8 cellular contexts compared by ENCODE assay signal in genomic region chr1:120342231-120343073, GRCh38.
DNase-seq lines count a peak whose midpoint lies in the region; ATAC-seq and TF ChIP-seq lines count a peak whose summit lies in the region.
"Not testable (repeated sequence)": the region's sequence is repeated elsewhere in the genome, so short reads cannot be mapped to it uniquely, and the experiment has no call there.

No MANE protein-coding gene starts in this region.

- ATAC-seq in T-helper 17 cell; natural killer cell treated with Interleukin-12 subunit alpha and Interleukin-12 subunit beta and Interleukin-15 and Interleukin-18, amount 100 ng/mL, for 72 hours; stimulated activated naive B cell treated with anti-CD40 and anti-IgM and Interleukin-4, amounts not matched to agents 10 μg/mL and 1 μg/mL and 100 μg/mL, for 72 hours (replicated peaks): not testable (repeated sequence)

- intact Hi-C loops in colonic mucosa (cut with DNase I) = not testable (repeated sequence)

- not testable (repeated sequence) for DNase-seq in AG09309 (ENCODE audit: low read depth); natural killer cell treated with Interleukin-12 subunit alpha and Interleukin-12 subunit beta and Interleukin-15 and Interleukin-18, amount 100 ng/mL, for 72 hours (ENCODE audit: low spot score)
- peak in 1 of 3 donors; percentile 12 for DNase-seq in T-helper 17 cell
- peak; percentile 66 for DNase-seq in activated effector memory CD4-positive, alpha-beta T cell treated with anti-CD3 and anti-CD28 coated beads, Interleukin-2, amount 50 U/mL, for 16 hours
- DNase-seq in colonic mucosa = peak; percentile 18
- peak; percentile 2 for DNase-seq in stimulated activated naive B cell treated with anti-CD40 and anti-IgM and Interleukin-4, amounts not matched to agents 10 μg/mL and 1 μg/mL and 100 μg/mL, for 72 hours

- not testable (repeated sequence) for H3K4me1 Mint-ChIP-seq in T-helper 17 cell; natural killer cell treated with Interleukin-12 subunit alpha and Interleukin-12 subunit beta and Interleukin-15 and Interleukin-18, amount 100 ng/mL, for 72 hours (ENCODE audit: low read depth in 2 of 2); stimulated activated naive B cell treated with anti-CD40 and anti-IgM and Interleukin-4, amounts not matched to agents 10 μg/mL and 1 μg/mL and 100 μg/mL, for 72 hours

- H3K27me3 ChIP-seq in HUES48 (ENCODE audit: control insufficient read depth, insufficient read depth, low read length); colonic mucosa; iPS-18a (ENCODE audit: control insufficient read depth, insufficient read depth, low read length): not testable (repeated sequence)

- not testable (repeated sequence) for H3K36me3 ChIP-seq in HUES48 (ENCODE audit: control insufficient read depth, insufficient read depth, low read length); colonic mucosa; iPS-18a (ENCODE audit: control insufficient read depth, low read depth, low read length)

- H3K4me3 ChIP-seq in AG09309 (ENCODE audit: control insufficient read depth, low read depth, low read length) = peak overlapping the region; percentile 21
- H3K4me3 ChIP-seq in HUES48 (ENCODE audit: low read depth, low read length) = peak overlapping the region; percentile 40; the same call in 1 of the 2 replicates
- H3K4me3 ChIP-seq in colonic mucosa = not testable (repeated sequence)
- peak overlapping the region; percentile 21 for H3K4me3 ChIP-seq in iPS-18a (ENCODE audit: low read length)

- not testable (repeated sequence) for H3K4me1 ChIP-seq in HUES48 (ENCODE audit: control insufficient read depth, insufficient read depth, low read length); colonic mucosa; iPS-18a (ENCODE audit: control insufficient read depth, low read depth, low read length)

- H3K4me3 Mint-ChIP-seq in T-helper 17 cell = peak overlapping the region; percentile 71
- H3K4me3 Mint-ChIP-seq in natural killer cell treated with Interleukin-12 subunit alpha and Interleukin-12 subunit beta and Interleukin-15 and Interleukin-18, amount 100 ng/mL, for 72 hours = peak overlapping the region; percentile 57
- H3K4me3 Mint-ChIP-seq in stimulated activated naive B cell treated with anti-CD40 and anti-IgM and Interleukin-4, amounts not matched to agents 10 μg/mL and 1 μg/mL and 100 μg/mL, for 72 hours = peak overlapping the region; percentile 44 to 78

- H3K9me3 ChIP-seq in HUES48 (ENCODE audit: control insufficient read depth, insufficient read depth, low read length); T-helper 17 cell (ENCODE audit: control insufficient read depth, low read length, poor library complexity, severe bottlenecking); colonic mucosa; iPS-18a (ENCODE audit: control insufficient read depth, low read depth, low read length): not testable (repeated sequence)

- H3K9me3 Mint-ChIP-seq in natural killer cell treated with Interleukin-12 subunit alpha and Interleukin-12 subunit beta and Interleukin-15 and Interleukin-18, amount 100 ng/mL, for 72 hours; stimulated activated naive B cell treated with anti-CD40 and anti-IgM and Interleukin-4, amounts not matched to agents 10 μg/mL and 1 μg/mL and 100 μg/mL, for 72 hours: not testable (repeated sequence)

- H3K9ac ChIP-seq in HUES48 (ENCODE audit: low read depth, low read length); colonic mucosa (ENCODE audit: low read depth in 2 of 2, low read length in 2 of 2); iPS-18a (ENCODE audit: low read length): not testable (repeated sequence)

- peak overlapping the region; percentile 88 for H3K27ac Mint-ChIP-seq in T-helper 17 cell
- peak overlapping the region in 1 of 2 donors; percentile 66 for H3K27ac Mint-ChIP-seq in natural killer cell treated with Interleukin-12 subunit alpha and Interleukin-12 subunit beta and Interleukin-15 and Interleukin-18, amount 100 ng/mL, for 72 hours
- H3K27ac Mint-ChIP-seq in stimulated activated naive B cell treated with anti-CD40 and anti-IgM and Interleukin-4, amounts not matched to agents 10 μg/mL and 1 μg/mL and 100 μg/mL, for 72 hours = peak overlapping the region; percentile 47

- not testable (repeated sequence) for TF ChIP-seq CTCF in AG09309 (IDR thresholded peaks at IDR 0.05; ENCODE audit: control insufficient read depth, insufficient read depth, low read depth, low read length, missing control alignments); colonic mucosa (IDR thresholded peaks at IDR 0.05)

- not testable (repeated sequence) for H3K27ac ChIP-seq in HUES48 (ENCODE audit: low read depth, low read length); colonic mucosa; iPS-18a (ENCODE audit: low read length)

- not testable (repeated sequence) for H3K36me3 Mint-ChIP-seq in T-helper 17 cell (ENCODE audit: low read depth); natural killer cell treated with Interleukin-12 subunit alpha and Interleukin-12 subunit beta and Interleukin-15 and Interleukin-18, amount 100 ng/mL, for 72 hours; stimulated activated naive B cell treated with anti-CD40 and anti-IgM and Interleukin-4, amounts not matched to agents 10 μg/mL and 1 μg/mL and 100 μg/mL, for 72 hours

- H3K27me3 Mint-ChIP-seq in T-helper 17 cell; natural killer cell treated with Interleukin-12 subunit alpha and Interleukin-12 subunit beta and Interleukin-15 and Interleukin-18, amount 100 ng/mL, for 72 hours; stimulated activated naive B cell treated with anti-CD40 and anti-IgM and Interleukin-4, amounts not matched to agents 10 μg/mL and 1 μg/mL and 100 μg/mL, for 72 hours: not testable (repeated sequence)
